ENCODE assay signal across 8 cellular contexts in genomic region chr14:92121670-92122350, GRCh38. TPM values are rescaled to one million over a fixed set of nuclear protein-coding genes. Genes with fewer than 3 reads are reported as not detected.
DNase-seq lines count a peak whose midpoint lies in the region; ATAC-seq and TF ChIP-seq lines count a peak whose summit lies in the region.

TSS of gene CPSF2 (plus strand) at chr14:92121969. CDS start at chr14:92130985, 9,016 bp downstream.
TSS of gene NDUFB1 (minus strand) at chr14:92121706. CDS start at chr14:92117637, 4,069 bp downstream.

- H3K4me3 Mint-ChIP-seq in activated CD4-positive, alpha-beta T cell treated with anti-CD3 and anti-CD28 coated beads for 36 hours, result peak within 1 kb of the TSS; percentile 77
- peak within 1 kb of the TSS; percentile 100 for H3K4me3 Mint-ChIP-seq in chondrocyte (ENCODE audit: unreplicated experiment)

- peak within 1 kb of the TSS; percentile 96 for H3K4me3 ChIP-seq in AG10803 (ENCODE audit: low read length)

- CTCF ChIA-PET in activated CD4-positive, alpha-beta T cell treated with anti-CD3 and anti-CD28 coated beads for 36 hours (lab: Charles Lee), result interaction anchor here (0.6 to 13.1 kb wide), 12 partner anchors 13 to 1309 kb away, joined by 3 to 125 read pairs (median 3); partner anchors contain the start of genes ATXN3 and TRIP11

- TF ChIP-seq POLR2A in GM18951 (IDR thresholded peaks at IDR 0.05; ENCODE audit: extremely low read depth, insufficient read depth, insufficient read length), result peak; percentile 98

- POLR2A ChIA-PET in activated CD4-positive, alpha-beta T cell treated with anti-CD3 and anti-CD28 coated beads for 36 hours (lab: Charles Lee), result interaction anchor here (0.5 to 7.3 kb wide), 10 partner anchors 11 to 894 kb away, joined by 3 to 59 read pairs (median 4); partner anchors contain the start of genes ATXN3 and TRIP11

- no peaks in the 10 kb centered on the region for H3K27me3 Mint-ChIP-seq in activated CD4-positive, alpha-beta T cell treated with anti-CD3 and anti-CD28 coated beads for 36 hours
- no peaks in the 10 kb centered on the region for H3K27me3 Mint-ChIP-seq in chondrocyte (ENCODE audit: low read depth)

- peak; percentile 80 for DNase-seq in AG10803 (ENCODE audit: low read depth)
- DNase-seq in NCI-H446 treated with DMSO at 0.1 percent for 48 hours (lab: John Stamatoyannopoulos, UW), result peak; percentile 57
- DNase-seq in activated CD4-positive, alpha-beta T cell treated with anti-CD3 and anti-CD28 coated beads for 36 hours, result peak; percentile 90
- no peak for DNase-seq in chondrocyte (ENCODE audit: low spot score)
- peak; percentile 83 for DNase-seq in kidney tubule cell (ENCODE audit: low spot score)
- DNase-seq in stimulated activated CD4-positive, alpha-beta T cell treated with anti-CD3 and anti-CD28 coated beads, Interleukin-1b, Interleukin-23, amount 100 ng/mL, for 4 hours (ENCODE audit: low read depth in 2 of 2), result peak; percentile 76 to 83

- peaks cover 34% of the 10 kb centered on the region for H3K4me1 Mint-ChIP-seq in activated CD4-positive, alpha-beta T cell treated with anti-CD3 and anti-CD28 coated beads for 36 hours
- peaks cover 28% of the 10 kb centered on the region for H3K4me1 Mint-ChIP-seq in chondrocyte (ENCODE audit: low read depth)

- H3K36me3 Mint-ChIP-seq in activated CD4-positive, alpha-beta T cell treated with anti-CD3 and anti-CD28 coated beads for 36 hours (ENCODE audit: low read depth), result peaks cover 34% of the 10 kb centered on the region
- H3K36me3 Mint-ChIP-seq in chondrocyte (ENCODE audit: low read depth), result peaks cover 2% of the 10 kb centered on the region

- H3K27ac Mint-ChIP-seq in activated CD4-positive, alpha-beta T cell treated with anti-CD3 and anti-CD28 coated beads for 36 hours, result peak within 1 kb of the TSS; percentile 100
- H3K27ac Mint-ChIP-seq in chondrocyte (ENCODE audit: unreplicated experiment), result peak within 1 kb of the TSS; percentile 100

- H3K9me3 Mint-ChIP-seq in activated CD4-positive, alpha-beta T cell treated with anti-CD3 and anti-CD28 coated beads for 36 hours (ENCODE audit: low read depth), result no peaks in the 10 kb centered on the region
- no peaks in the 10 kb centered on the region for H3K9me3 Mint-ChIP-seq in chondrocyte (ENCODE audit: low read depth)

- ATAC-seq in HG03175 (IDR thresholded peaks at IDR 0.05; ENCODE audit: unreplicated experiment), result peak; percentile 84
- peak; percentile 92 for ATAC-seq in activated CD4-positive, alpha-beta T cell treated with anti-CD3 and anti-CD28 coated beads for 36 hours

- no peak; the same call in 1 of the 2 replicates for TF ChIP-seq CTCF in AG10803 (conservative IDR thresholded peaks at IDR 0.05; ENCODE audit: low read length)
- peak; percentile 12 for TF ChIP-seq CTCF in chondrocyte (IDR thresholded peaks at IDR 0.05)

- intact Hi-C loops in activated CD4-positive, alpha-beta T cell treated with anti-CD3 and anti-CD28 coated beads for 36 hours (cut with DNase I, micrococcal nuclease), result loop anchor here (1.0 to 5.0 kb wide), 6 partner anchors 16 to 672 kb away; partner anchors contain the start of genes ATXN3 (in 2 of the 2), GOLGA5 (in 1 of the 2) and TRIP11 (in 1 of the 2)

- in situ Hi-C loops in GM18951 (cut with MboI; ENCODE audit: low sequenced_read_pairs, unreplicated experiment), result loop anchor here (25.0 kb wide), 1 partner anchor 665 kb away; the partner anchor contains the start of gene GOLGA5

RNA-seq across cellular contexts. Expression of gene CPSF2, which starts in this region (rescaled TPM):
- 100 to 1,000 TPM; 102 to 117 TPM for total RNA-seq in activated CD4-positive, alpha-beta T cell treated with anti-CD3 and anti-CD28 coated beads for 36 hours
- 58.0 to 83.0 TPM (median 65.0 TPM) in 3 replicates for total RNA-seq in chondrocyte

RNA-seq across cellular contexts. Expression of gene NDUFB1, which starts in this region (rescaled TPM):
- total RNA-seq in activated CD4-positive, alpha-beta T cell treated with anti-CD3 and anti-CD28 coated beads for 36 hours, result 100 to 1,000 TPM in 1 of 2 experiments, 10 to 100 TPM in 1; 68.9 to 118 TPM
- total RNA-seq in chondrocyte, result 77.3 to 117 TPM (median 90.4 TPM) in 3 replicates
